20 cellular contexts compared by ENCODE assay signal in the genomic region with DNA sequence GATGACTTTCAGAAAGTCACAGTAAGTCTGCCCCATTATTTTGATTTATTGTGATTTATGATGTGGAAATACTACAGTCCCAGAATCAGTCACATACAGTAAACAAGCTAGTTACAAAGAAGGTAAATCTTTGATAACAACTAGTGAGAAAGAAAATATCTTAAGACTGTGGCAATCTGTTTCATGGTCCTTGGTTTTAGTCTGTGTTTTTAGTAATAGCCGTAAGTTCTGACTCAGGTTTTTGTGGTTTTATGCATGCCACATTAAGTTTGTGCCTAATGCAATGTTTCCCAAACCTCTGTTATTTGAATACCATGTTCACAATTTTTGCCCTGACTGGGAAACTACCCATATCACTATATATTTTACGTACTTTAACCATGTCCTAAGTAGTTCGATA. TPM values are rescaled to one million over a fixed set of nuclear protein-coding genes. Genes with fewer than 3 reads are reported as not detected.
A peak's percentile ranks its signal among the peaks of the same experiment; 100 is the strongest.
DNase-seq lines count a peak whose midpoint lies in the region; ATAC-seq and TF ChIP-seq lines count a peak whose summit lies in the region.
"Had no signal": no experiment of that assay in that cellular context is flagged by ENCODE, and none has a peak within 500 bp of the region (broad histone marks: within the 10 kb centered on the region; RNA-seq: fewer than 3 reads in every experiment).

No MANE protein-coding gene starts in this region.

- TF ChIP-seq CTCF in OCI-LY3 (IDR thresholded peaks at IDR 0.05; ENCODE audit: low read depth, low read length): no peak
- TF ChIP-seq CTCF in fibroblast of mammary gland (conservative IDR thresholded peaks at IDR 0.05; ENCODE audit: control insufficient read depth, insufficient read depth, low read depth, low read length): no peak
- TF ChIP-seq CTCF in gastrocnemius medialis (IDR thresholded peaks at IDR 0.05 in 4 of 5, conservative IDR thresholded peaks at IDR 0.05 in 1 of 5): no peak

- intact Hi-C loops in gastrocnemius medialis (cut with DNase I; ENCODE audit: low total_unique reads): no loop called here

- no peak overlapping the region for H2AFZ ChIP-seq in OCI-LY3 (ENCODE audit: low read depth, low read length)

- no peak for TF ChIP-seq POLR2A in gastrocnemius medialis (IDR thresholded peaks at IDR 0.05)

- H4K20me1 ChIP-seq in OCI-LY3 (ENCODE audit: insufficient read depth, low read length): peaks cover 5% of the 10 kb centered on the region

- H3K27ac ChIP-seq in OCI-LY3 (ENCODE audit: low read length): peak overlapping the region; percentile 26
- H3K27ac ChIP-seq in gastrocnemius medialis: no peak overlapping the region

- H3K4me3 ChIP-seq in OCI-LY3 (ENCODE audit: low read length): no peak overlapping the region
- H3K4me3 ChIP-seq in fibroblast of mammary gland (ENCODE audit: control insufficient read depth, low read depth, low read length): no peak overlapping the region
- H3K4me3 ChIP-seq in gastrocnemius medialis: no peak overlapping the region

- H3K79me2 ChIP-seq in OCI-LY3 (ENCODE audit: low read length): peaks cover 46% of the 10 kb centered on the region

- H3K36me3 ChIP-seq in OCI-LY3 (replicated peaks; ENCODE audit: low read depth, low read length): peaks cover 82% of the 10 kb centered on the region
- H3K36me3 ChIP-seq in gastrocnemius medialis: peaks cover 0 to 47% of the 10 kb centered on the region in 2 donors

- DNase-seq in EL (peak; percentile 36), fibroblast of mammary gland (ENCODE audit: low read depth) (peak; percentile 19), midbrain (lab: John Stamatoyannopoulos, UW) (no peak), gastrocnemius medialis (no peak)
- DNase-seq in stimulated activated CD4-positive, alpha-beta T cell treated with anti-CD3 and anti-CD28 coated beads, Interleukin-1b, Interleukin-23, amount 100 ng/mL, for 48 hours: no peak
- DNase-seq: activated B cell treated with CpG ODN at 0.5 μM for 24 hours; aorta; C1 segment of cervical spinal cord; dermis blood vessel endothelial cell; hypothalamus; MM.1S; NCI-H2081; NCI-H69; posterior cingulate gyrus; stimulated activated CD4-positive, alpha-beta T cell treated with anti-CD3 and anti-CD28 coated beads, Interleukin-12 subunit alpha, Interleukin-12 subunit beta, amount 100 ng/mL, for 4 hours had no signal

- H3K27me3 ChIP-seq in OCI-LY3 (ENCODE audit: low read depth, low read length) (no peaks in the 10 kb centered on the region), gastrocnemius medialis (no peaks in the 10 kb centered on the region)

- ATAC-seq in GM18870 (IDR thresholded peaks at IDR 0.05; ENCODE audit: unreplicated experiment) (peak; percentile 47), gastrocnemius medialis (no peak)
- ATAC-seq: esophagus mucosa, left lobe of liver, Panc1 had no signal

- H3K9me3 ChIP-seq in OCI-LY3 (ENCODE audit: insufficient read depth, low read length) (no peaks in the 10 kb centered on the region), gastrocnemius medialis (no peaks in the 10 kb centered on the region)

- in situ Hi-C loops in gastrocnemius medialis (cut with MboI; ENCODE audit: low sequenced_read_pairs in 4 of 4): no loop called here

- peak overlapping the region; percentile 45 for H3K4me2 ChIP-seq in OCI-LY3 (ENCODE audit: low read length)

- no peak overlapping the region for H3K9ac ChIP-seq in OCI-LY3 (ENCODE audit: low read length)

- H3K4me1 ChIP-seq in OCI-LY3 (ENCODE audit: low read length): peaks cover 33% of the 10 kb centered on the region
- H3K4me1 ChIP-seq in gastrocnemius medialis: peaks cover 0 to 2% of the 10 kb centered on the region in 2 donors

RNA-seq across cellular contexts. Expression of a gene that starts 6.7 kb away (rescaled TPM):
- 10 to 100 TPM in 1 of 4 donors, 1 to 10 TPM in 3; 6.7 to 15.3 (median 8.9) TPM for total RNA-seq in gastrocnemius medialis

Comparison
In these comparisons a context has a peak if more than half of its experiments do, and no peak if none do; other contexts are left out.
1. DNase-seq: peak in EL (single experiment) and fibroblast of mammary gland (single experiment); none in stimulated activated CD4-positive, alpha-beta T cell treated with anti-CD3 and anti-CD28 coated beads, Interleukin-1b, Interleukin-23, amount 100 ng/mL, for 48 hours (single experiment), midbrain (single experiment) and gastrocnemius medialis (0 of 2).